29 cellular contexts compared by ENCODE assay signal in genomic region chr11:63462126-63462525, GRCh38. TPM values are rescaled to one million over a fixed set of nuclear protein-coding genes. Genes with fewer than 3 reads are reported as not detected.
"Had no signal": no experiment of that assay in that cellular context is flagged by ENCODE, and none has a peak within 500 bp of the region (broad histone marks: within the 10 kb centered on the region; RNA-seq: fewer than 3 reads in every experiment).

No MANE protein-coding gene starts in this region.

- H3K4me1 Mint-ChIP-seq: activated CD4-positive, alpha-beta T cell treated with anti-CD3 and anti-CD28 coated beads, Interleukin-2, amount 10 ng/mL, durations not matched to agents 24 days and 14 days; activated naive CD4-positive, alpha-beta T cell treated with anti-CD3 and anti-CD28 coated beads, Interleukin-2, amount 50 U/mL, for 24 hours; nephron; stimulated activated effector memory CD8-positive, alpha-beta T cell treated with anti-CD3 and anti-CD28 coated beads, Interleukin-12 subunit alpha, Interleukin-12 subunit beta, amount 100 ng/mL, for 72 hours had no signal

- H3K4me1 ChIP-seq: body of pancreas, esophagus squamous epithelium, heart right ventricle, pancreas, stomach, suprapubic skin, tibial nerve, uterus had no signal

- H3K27ac Mint-ChIP-seq: activated CD4-positive, alpha-beta T cell treated with anti-CD3 and anti-CD28 coated beads, Interleukin-2, amount 10 ng/mL, durations not matched to agents 24 days and 14 days; activated CD8-positive, alpha-beta T cell treated with anti-CD3 and anti-CD28 coated beads, Interleukin-2, amount 10 ng/mL, durations not matched to agents 7 days and 5 days; activated naive CD4-positive, alpha-beta T cell treated with anti-CD3 and anti-CD28 coated beads, Interleukin-2, amount 50 U/mL, for 24 hours; endodermal cell; nephron; stimulated activated effector memory CD8-positive, alpha-beta T cell treated with anti-CD3 and anti-CD28 coated beads, Interleukin-12 subunit alpha, Interleukin-12 subunit beta, amount 100 ng/mL, for 72 hours had no signal

- H3K27me3 ChIP-seq: body of pancreas, cardiac muscle cell, esophagus squamous epithelium, pancreas, stomach, suprapubic skin, tibial nerve, uterus had no signal

- H3K4me3 Mint-ChIP-seq: activated CD4-positive, alpha-beta T cell treated with anti-CD3 and anti-CD28 coated beads, Interleukin-2, amount 10 ng/mL, durations not matched to agents 24 days and 14 days; activated CD8-positive, alpha-beta T cell treated with anti-CD3 and anti-CD28 coated beads, Interleukin-2, amount 10 ng/mL, durations not matched to agents 7 days and 5 days; activated naive CD4-positive, alpha-beta T cell treated with anti-CD3 and anti-CD28 coated beads, Interleukin-2, amount 50 U/mL, for 24 hours; endodermal cell; nephron; stimulated activated effector memory CD8-positive, alpha-beta T cell treated with anti-CD3 and anti-CD28 coated beads, Interleukin-12 subunit alpha, Interleukin-12 subunit beta, amount 100 ng/mL, for 72 hours had no signal

- H3K4me3 ChIP-seq: body of pancreas, cardiac muscle cell, esophagus squamous epithelium, heart right ventricle, pancreas, stomach, suprapubic skin, tibial nerve, uterus had no signal

- H3K9me3 Mint-ChIP-seq: activated CD4-positive, alpha-beta T cell treated with anti-CD3 and anti-CD28 coated beads, Interleukin-2, amount 10 ng/mL, durations not matched to agents 24 days and 14 days; activated naive CD4-positive, alpha-beta T cell treated with anti-CD3 and anti-CD28 coated beads, Interleukin-2, amount 50 U/mL, for 24 hours; nephron; stimulated activated effector memory CD8-positive, alpha-beta T cell treated with anti-CD3 and anti-CD28 coated beads, Interleukin-12 subunit alpha, Interleukin-12 subunit beta, amount 100 ng/mL, for 72 hours had no signal

- H3K36me3 ChIP-seq: cardiac muscle cell, esophagus squamous epithelium, heart right ventricle, neutrophil, pancreas, suprapubic skin, uterus had no signal

- ATAC-seq: activated CD4-positive, CD25-positive, alpha-beta regulatory T cell treated with anti-CD3 and anti-CD28 coated beads, Interleukin-2, amount 50 U/mL, for 24 hours; activated CD8-positive, alpha-beta T cell treated with anti-CD3 and anti-CD28 coated beads, Interleukin-2, amount 10 ng/mL, durations not matched to agents 7 days and 5 days; body of pancreas; heart right ventricle; left cardiac atrium; pancreas; right cardiac atrium; stimulated activated effector memory CD8-positive, alpha-beta T cell treated with anti-CD3 and anti-CD28 coated beads, Interleukin-12 subunit alpha, Interleukin-12 subunit beta, amount 100 ng/mL, for 72 hours had no signal

- DNase-seq: activated CD4-positive, alpha-beta T cell treated with anti-CD3 and anti-CD28 coated beads, Interleukin-2, amount 10 ng/mL, durations not matched to agents 24 days and 14 days; activated CD8-positive, alpha-beta T cell treated with anti-CD3 and anti-CD28 coated beads, Interleukin-2, amount 10 ng/mL, durations not matched to agents 7 days and 5 days; activated gamma-delta T cell treated with Interleukin-2 at 50 U/mL for 16 hours; anterior cingulate cortex; body of pancreas; cortex of kidney; endodermal cell; esophagus squamous epithelium; heart right ventricle; islet precursor cell; left cardiac atrium; mesenchymal stem cell; pancreas; right cardiac atrium; stimulated activated CD4-positive, alpha-beta T cell treated with anti-CD3 and anti-CD28 coated beads, Interleukin-1b, Interleukin-23, amount 100 ng/mL, for 48 hours; stomach; T1000; uterus had no signal

- H3K9me3 ChIP-seq: body of pancreas, esophagus squamous epithelium, heart right ventricle, neutrophil, pancreas, stomach, suprapubic skin, tibial nerve, uterus had no signal

- H3K27ac ChIP-seq: body of pancreas, cardiac muscle cell, esophagus squamous epithelium, heart right ventricle, neutrophil, pancreas, stomach, suprapubic skin, tibial nerve, uterus, VCaP had no signal

RNA-seq across cellular contexts. Expression of gene PLAAT5, which starts 28.8 kb away (rescaled TPM):
- total RNA-seq: activated CD4-positive, alpha-beta T cell treated with anti-CD3 and anti-CD28 coated beads, Interleukin-2, amount 10 ng/mL, durations not matched to agents 24 days and 14 days; pulmonary artery endothelial cell had no signal

RNA-seq across cellular contexts. Expression of gene LGALS12, which starts 43.8 kb away (rescaled TPM):
- total RNA-seq: activated CD4-positive, alpha-beta T cell treated with anti-CD3 and anti-CD28 coated beads, Interleukin-2, amount 10 ng/mL, durations not matched to agents 24 days and 14 days; activated CD8-positive, alpha-beta T cell treated with anti-CD3 and anti-CD28 coated beads, Interleukin-2, amount 10 ng/mL, durations not matched to agents 7 days and 5 days; cardiac muscle cell; cerebellum; esophagus squamous epithelium; pulmonary artery endothelial cell; uterus had no signal
